30 cellular contexts compared by ENCODE assay signal in genomic region chr19:50250450-50251136, GRCh38. TPM values are rescaled to one million over a fixed set of nuclear protein-coding genes. Genes with fewer than 3 reads are reported as not detected.
"Had no signal": no experiment of that assay in that cellular context is flagged by ENCODE, and none has a peak within 500 bp of the region (broad histone marks: within the 10 kb centered on the region; RNA-seq: fewer than 3 reads in every experiment).

No MANE protein-coding gene starts in this region.

- H3K9me3 Mint-ChIP-seq: effector memory CD8-positive, alpha-beta T cell had no signal

- H3K27me3 Mint-ChIP-seq: activated CD4-positive, alpha-beta memory T cell treated with anti-CD3 and anti-CD28 coated beads, Interleukin-2, amount 10 ng/mL, durations not matched to agents 7 days and 5 days; activated CD4-positive, alpha-beta T cell treated with anti-CD3 and anti-CD28 coated beads, Interleukin-2, amount 10 ng/mL, durations not matched to agents 7 days and 5 days had no signal

- H3K27ac Mint-ChIP-seq: activated CD4-positive, alpha-beta memory T cell treated with anti-CD3 and anti-CD28 coated beads, Interleukin-2, amount 10 ng/mL, durations not matched to agents 7 days and 5 days; activated CD4-positive, alpha-beta T cell treated with anti-CD3 and anti-CD28 coated beads, Interleukin-2, amount 10 ng/mL, durations not matched to agents 7 days and 5 days; activated naive CD4-positive, alpha-beta T cell treated with anti-CD3 and anti-CD28 coated beads, Interleukin-2, amount 10 ng/mL, durations not matched to agents 7 days and 5 days; activated naive CD8-positive, alpha-beta T cell treated with anti-CD3 and anti-CD28 coated beads, Interleukin-2, amount 10 ng/mL, durations not matched to agents 7 days and 5 days; activated T-cell treated with anti-CD3 and anti-CD28 coated beads, Interleukin-2, amount 50 U/mL, for 24 hours; activated T-cell treated with anti-CD3 and anti-CD28 coated beads, Interleukin-2, amount 50 U/mL, for 72 hours; brain; effector memory CD8-positive, alpha-beta T cell had no signal

- DNase-seq: activated CD4-positive, alpha-beta memory T cell treated with anti-CD3 and anti-CD28 coated beads, Interleukin-2, amount 10 ng/mL, durations not matched to agents 7 days and 5 days; activated CD4-positive, alpha-beta T cell treated with anti-CD3 and anti-CD28 coated beads for 1 hour; activated CD4-positive, alpha-beta T cell treated with anti-CD3 and anti-CD28 coated beads for 4 hours; activated CD4-positive, alpha-beta T cell treated with anti-CD3 and anti-CD28 coated beads, Interleukin-2, amount 10 ng/mL, durations not matched to agents 7 days and 5 days; activated CD4-positive, alpha-beta T cell treated with anti-CD3 and anti-CD28 coated beads, Interleukin-2, amount 50 U/mL, for 4 hours; activated CD8-positive, alpha-beta memory T cell treated with anti-CD3 and anti-CD28 coated beads, Interleukin-2, amount 50 U/mL, for 48 hours; activated gamma-delta T cell; activated naive CD4-positive, alpha-beta T cell; activated naive CD4-positive, alpha-beta T cell treated with anti-CD3 and anti-CD28 coated beads, Interleukin-2, amount 10 ng/mL, durations not matched to agents 7 days and 5 days; activated naive CD8-positive, alpha-beta T cell treated with anti-CD3 and anti-CD28 coated beads, Interleukin-2, amount 10 ng/mL, durations not matched to agents 7 days and 5 days; activated T-cell treated with anti-CD3 and anti-CD28 coated beads for 4 hours; activated T-cell treated with anti-CD3 and anti-CD28 coated beads, Interleukin-2, amount 50 U/mL, for 24 hours; activated T-cell treated with anti-CD3 and anti-CD28 coated beads, Interleukin-2, amount 50 U/mL, for 72 hours; cortex of kidney; dermis blood vessel endothelial cell; effector CD4-positive, alpha-beta T cell; effector memory CD8-positive, alpha-beta T cell; esophagus squamous epithelium; head of caudate nucleus; T-helper 2 cell had no signal

- H3K4me1 ChIP-seq: ascending aorta, breast epithelium, esophagus squamous epithelium had no signal

- H3K36me3 ChIP-seq: breast epithelium, cardiac muscle cell had no signal

- H3K4me1 Mint-ChIP-seq: activated CD4-positive, alpha-beta memory T cell treated with anti-CD3 and anti-CD28 coated beads, Interleukin-2, amount 10 ng/mL, durations not matched to agents 7 days and 5 days; activated CD4-positive, alpha-beta T cell treated with anti-CD3 and anti-CD28 coated beads, Interleukin-2, amount 10 ng/mL, durations not matched to agents 7 days and 5 days; activated naive CD4-positive, alpha-beta T cell treated with anti-CD3 and anti-CD28 coated beads, Interleukin-2, amount 10 ng/mL, durations not matched to agents 7 days and 5 days; activated naive CD8-positive, alpha-beta T cell treated with anti-CD3 and anti-CD28 coated beads, Interleukin-2, amount 10 ng/mL, durations not matched to agents 7 days and 5 days; brain; central memory CD8-positive, alpha-beta T cell had no signal

- H3K4me3 Mint-ChIP-seq: activated CD4-positive, alpha-beta memory T cell treated with anti-CD3 and anti-CD28 coated beads, Interleukin-2, amount 10 ng/mL, durations not matched to agents 7 days and 5 days; activated CD4-positive, alpha-beta T cell treated with anti-CD3 and anti-CD28 coated beads, Interleukin-2, amount 10 ng/mL, durations not matched to agents 7 days and 5 days; activated naive CD4-positive, alpha-beta T cell treated with anti-CD3 and anti-CD28 coated beads, Interleukin-2, amount 10 ng/mL, durations not matched to agents 7 days and 5 days; activated naive CD8-positive, alpha-beta T cell treated with anti-CD3 and anti-CD28 coated beads, Interleukin-2, amount 10 ng/mL, durations not matched to agents 7 days and 5 days; activated T-cell treated with anti-CD3 and anti-CD28 coated beads, Interleukin-2, amount 50 U/mL, for 24 hours; activated T-cell treated with anti-CD3 and anti-CD28 coated beads, Interleukin-2, amount 50 U/mL, for 72 hours; brain; central memory CD8-positive, alpha-beta T cell; effector memory CD8-positive, alpha-beta T cell had no signal

- H3K27me3 ChIP-seq: ascending aorta, breast epithelium, cardiac muscle cell had no signal

- H3K4me3 ChIP-seq: ascending aorta, breast epithelium, cardiac muscle cell, esophagus squamous epithelium had no signal

- H3K27ac ChIP-seq: ascending aorta, breast epithelium, cardiac muscle cell, epithelial cell of prostate, esophagus squamous epithelium had no signal

- H3K36me3 Mint-ChIP-seq: activated naive CD4-positive, alpha-beta T cell treated with anti-CD3 and anti-CD28 coated beads, Interleukin-2, amount 10 ng/mL, durations not matched to agents 7 days and 5 days had no signal

RNA-seq across cellular contexts. Expression of gene MYH14, which starts 47.2 kb away (rescaled TPM):
- total RNA-seq: activated CD4-positive, alpha-beta memory T cell treated with anti-CD3 and anti-CD28 coated beads, Interleukin-2, amount 10 ng/mL, durations not matched to agents 7 days and 5 days; activated CD4-positive, alpha-beta T cell treated with anti-CD3 and anti-CD28 coated beads, Interleukin-2, amount 10 ng/mL, durations not matched to agents 7 days and 5 days; activated naive CD4-positive, alpha-beta T cell treated with anti-CD3 and anti-CD28 coated beads, Interleukin-2, amount 50 U/mL, for 72 hours; activated naive CD8-positive, alpha-beta T cell treated with anti-CD3 and anti-CD28 coated beads, Interleukin-2, amount 10 ng/mL, durations not matched to agents 7 days and 5 days; activated T-cell treated with anti-CD3 and anti-CD28 coated beads, Interleukin-2, amount 50 U/mL, for 72 hours; fibroblast of lung; fibroblast of villous mesenchyme; T-helper 1 cell treated with Interleukin-12 subunit alpha and Interleukin-12 subunit beta and Interleukin-4 antibody, amounts not matched to agents 30 ng/mL and 1 ng/mL, for 36 hours had no signal
